In genomic region chr1:222454782-222455181, GRCh38 we compare ENCODE assay signal across 8 cellular contexts.
DNase-seq lines count a peak whose midpoint lies in the region; ATAC-seq, FAIRE-seq and TF ChIP-seq lines count a peak whose summit lies in the region.

No MANE protein-coding gene starts in this region.

- H3K9me3 ChIP-seq in skeletal muscle satellite cell (replicated peaks; ENCODE audit: low read length) = no peaks in the 10 kb centered on the region

- H3K36me3 ChIP-seq in skeletal muscle satellite cell (ENCODE audit: insufficient read depth, low read length) = no peaks in the 10 kb centered on the region

- peaks cover 12% of the 10 kb centered on the region for H3K4me1 ChIP-seq in skeletal muscle satellite cell (ENCODE audit: control insufficient read depth, insufficient read depth, low read length)

- in situ Hi-C loops in ACHN (cut with HindIII; ENCODE audit: low pct_ligation_motif_present, low pct_unique_long_range_greater_than_20kb, low sequenced_read_pairs) = no loop called here

- H3K27me3 ChIP-seq in skeletal muscle satellite cell (ENCODE audit: control insufficient read depth, insufficient read depth, low read length) = no peaks in the 10 kb centered on the region

- H3K4me2 ChIP-seq in skeletal muscle satellite cell (ENCODE audit: low read length) = peak overlapping the region; percentile 81

- peak; percentile 5 for ATAC-seq in GM18867 (IDR thresholded peaks at IDR 0.05; ENCODE audit: unreplicated experiment)
- peak; percentile 19 for ATAC-seq in HG03175 (IDR thresholded peaks at IDR 0.05; ENCODE audit: unreplicated experiment)

- TF ChIP-seq CTCF in D721Med (IDR thresholded peaks at IDR 0.05; ENCODE audit: insufficient read depth, missing control alignments) = no peak

- peak overlapping the region; percentile 27 for H3K4me3 ChIP-seq in skeletal muscle satellite cell (ENCODE audit: low read length)

- no peak for FAIRE-seq in D721Med (lab: Jason Lieb, UNC)

- peak; percentile 62 for DNase-seq in dedifferentiated amniotic fluid mesenchymal stem cell (ENCODE audit: extremely low spot score)
- no peak for DNase-seq in D721Med (ENCODE audit: insufficient read length, low spot score)
- DNase-seq in NCI-H2227 treated with DMSO at 0.1 percent for 48 hours (lab: John Stamatoyannopoulos, UW) = no peak
- DNase-seq in ACHN = no peak
- no peak for DNase-seq in kidney tubule cell (ENCODE audit: low spot score)

- peak overlapping the region; percentile 77 for H3K9ac ChIP-seq in skeletal muscle satellite cell (ENCODE audit: low read depth, low read length)
